27 cellular contexts compared by ENCODE assay signal in genomic region chr12:106022568-106023012, GRCh38.
DNase-seq lines count a peak whose midpoint lies in the region; ATAC-seq and TF ChIP-seq lines count a peak whose summit lies in the region.
"Had no signal": no experiment of that assay in that cellular context is flagged by ENCODE, and none has a peak within 500 bp of the region (broad histone marks: within the 10 kb centered on the region; RNA-seq: fewer than 3 reads in every experiment).

No MANE protein-coding gene starts in this region.

- no peak overlapping the region for H3K4me3 Mint-ChIP-seq in chondrocyte (ENCODE audit: unreplicated experiment)
- H3K4me3 Mint-ChIP-seq in T-helper 2 cell treated with Interferon-gamma antibody and Interleukin-4, amounts not matched to agents 5 μg/mL and 100 μg/mL, for 36 hours, result no peak overlapping the region
- H3K4me3 Mint-ChIP-seq: activated CD4-positive, alpha-beta memory T cell treated with anti-CD3 and anti-CD28 coated beads for 36 hours; activated naive CD8-positive, alpha-beta T cell treated with anti-CD3 and anti-CD28 coated beads, Interleukin-2, amount 50 U/mL, for 24 hours; CD8-positive, alpha-beta memory T cell; immature natural killer cell; neural progenitor cell; stimulated activated effector memory CD8-positive, alpha-beta T cell treated with anti-CD3 and anti-CD28 coated beads, Interleukin-12 subunit alpha, Interleukin-12 subunit beta, amount 100 ng/mL, for 72 hours had no signal

- H3K36me3 Mint-ChIP-seq in chondrocyte (ENCODE audit: low read depth), result peaks cover 7% of the 10 kb centered on the region
- no peaks in the 10 kb centered on the region for H3K36me3 Mint-ChIP-seq in T-helper 2 cell treated with Interferon-gamma antibody and Interleukin-4, amounts not matched to agents 5 μg/mL and 100 μg/mL, for 36 hours (ENCODE audit: low read depth)
- H3K36me3 Mint-ChIP-seq: activated CD4-positive, alpha-beta memory T cell treated with anti-CD3 and anti-CD28 coated beads for 36 hours; CD8-positive, alpha-beta memory T cell; immature natural killer cell; stimulated activated effector memory CD8-positive, alpha-beta T cell treated with anti-CD3 and anti-CD28 coated beads, Interleukin-12 subunit alpha, Interleukin-12 subunit beta, amount 100 ng/mL, for 72 hours had no signal

- ATAC-seq in left lobe of liver (peak; percentile 33), GM19397 (IDR thresholded peaks at IDR 0.05; ENCODE audit: unreplicated experiment) (no peak), HG02852 (IDR thresholded peaks at IDR 0.05; ENCODE audit: unreplicated experiment) (no peak)
- ATAC-seq: activated naive CD8-positive, alpha-beta T cell treated with anti-CD3 and anti-CD28 coated beads, Interleukin-2, amount 50 U/mL, for 24 hours; K562; stimulated activated effector memory CD8-positive, alpha-beta T cell treated with anti-CD3 and anti-CD28 coated beads, Interleukin-12 subunit alpha, Interleukin-12 subunit beta, amount 100 ng/mL, for 72 hours had no signal

- H3K27ac Mint-ChIP-seq in chondrocyte (ENCODE audit: unreplicated experiment), result peak overlapping the region; percentile 3
- H3K27ac Mint-ChIP-seq in T-helper 2 cell treated with Interferon-gamma antibody and Interleukin-4, amounts not matched to agents 5 μg/mL and 100 μg/mL, for 36 hours, result no peak overlapping the region
- H3K27ac Mint-ChIP-seq: activated CD4-positive, alpha-beta memory T cell treated with anti-CD3 and anti-CD28 coated beads for 36 hours; activated naive CD8-positive, alpha-beta T cell treated with anti-CD3 and anti-CD28 coated beads, Interleukin-2, amount 50 U/mL, for 24 hours; immature natural killer cell; neural progenitor cell; progenitor cell of endocrine pancreas; stimulated activated effector memory CD8-positive, alpha-beta T cell treated with anti-CD3 and anti-CD28 coated beads, Interleukin-12 subunit alpha, Interleukin-12 subunit beta, amount 100 ng/mL, for 72 hours had no signal

- peaks cover 31% of the 10 kb centered on the region for H3K4me1 Mint-ChIP-seq in chondrocyte (ENCODE audit: low read depth)
- peaks cover 4% of the 10 kb centered on the region for H3K4me1 Mint-ChIP-seq in T-helper 2 cell treated with Interferon-gamma antibody and Interleukin-4, amounts not matched to agents 5 μg/mL and 100 μg/mL, for 36 hours (ENCODE audit: low read depth)
- H3K4me1 Mint-ChIP-seq: activated naive CD8-positive, alpha-beta T cell treated with anti-CD3 and anti-CD28 coated beads, Interleukin-2, amount 50 U/mL, for 24 hours; CD8-positive, alpha-beta memory T cell; immature natural killer cell; stimulated activated effector memory CD8-positive, alpha-beta T cell treated with anti-CD3 and anti-CD28 coated beads, Interleukin-12 subunit alpha, Interleukin-12 subunit beta, amount 100 ng/mL, for 72 hours had no signal

- no peak for TF ChIP-seq CTCF in chondrocyte (IDR thresholded peaks at IDR 0.05)

- no peak overlapping the region for H3K27ac ChIP-seq in substantia nigra (ENCODE audit: low read depth, low read length, poor library complexity, severe bottlenecking)
- H3K27ac ChIP-seq: lower lobe of right lung, neural progenitor cell had no signal

- H3K9me3 Mint-ChIP-seq in chondrocyte (ENCODE audit: low read depth), result peaks cover 21% of the 10 kb centered on the region
- H3K9me3 Mint-ChIP-seq in T-helper 2 cell treated with Interferon-gamma antibody and Interleukin-4, amounts not matched to agents 5 μg/mL and 100 μg/mL, for 36 hours, result peaks cover 13% of the 10 kb centered on the region

- H3K27me3 Mint-ChIP-seq in chondrocyte (ENCODE audit: low read depth), result no peaks in the 10 kb centered on the region
- H3K27me3 Mint-ChIP-seq in T-helper 2 cell treated with Interferon-gamma antibody and Interleukin-4, amounts not matched to agents 5 μg/mL and 100 μg/mL, for 36 hours (ENCODE audit: low read depth), result peaks cover 12% of the 10 kb centered on the region
- H3K27me3 Mint-ChIP-seq: activated CD4-positive, alpha-beta memory T cell treated with anti-CD3 and anti-CD28 coated beads for 36 hours; progenitor cell of endocrine pancreas had no signal

- DNase-seq in HuH-7 (ENCODE audit: low spot score) (peak; percentile 67), chondrocyte (ENCODE audit: low spot score) (no peak), left lobe of liver (ENCODE audit: low spot score) (no peak), substantia nigra (lab: John Stamatoyannopoulos, UW) (no peak)
- no peak for DNase-seq in T-helper 2 cell treated with Interferon-gamma antibody and Interleukin-4, amounts not matched to agents 5 μg/mL and 100 μg/mL, for 36 hours (ENCODE audit: low spot score)
- DNase-seq: activated CD4-positive, alpha-beta memory T cell treated with anti-CD3 and anti-CD28 coated beads for 36 hours; activated CD4-positive, CD25-positive, alpha-beta regulatory T cell; activated effector memory CD4-positive, alpha-beta T cell treated with anti-CD3 and anti-CD28 coated beads, Interleukin-2, amount 50 U/mL, for 16 hours; activated naive CD8-positive, alpha-beta T cell treated with anti-CD3 and anti-CD28 coated beads, Interleukin-2, amount 50 U/mL, for 24 hours; activated T-cell treated with anti-CD3 and anti-CD28 coated beads for 4 hours; CD8-positive, alpha-beta memory T cell; cortex of kidney; DMS79 treated with DMSO at 0.1 percent for 48 hours; immature natural killer cell; lower lobe of right lung; MG63; NCI-H1436 treated with DMSO at 0.1 percent for 48 hours; NCI-H2171; NCI-H524; stimulated activated CD4-positive, alpha-beta T cell treated with anti-CD3 and anti-CD28 coated beads, Interleukin-1b, Interleukin-23, amount 100 ng/mL, for 48 hours; T-helper 9 cell had no signal
